ENCODE assay signal across 35 cellular contexts in genomic region chr2:189536830-189537229, GRCh38.
"Had no signal": no experiment of that assay in that cellular context is flagged by ENCODE, and none has a peak within 500 bp of the region (broad histone marks: within the 10 kb centered on the region; RNA-seq: fewer than 3 reads in every experiment).

No MANE protein-coding gene starts in this region.

- H3K27me3 Mint-ChIP-seq: activated CD4-positive, alpha-beta memory T cell treated with anti-CD3 and anti-CD28 coated beads for 36 hours had no signal

- H3K4me3 Mint-ChIP-seq: activated CD4-positive, alpha-beta memory T cell treated with anti-CD3 and anti-CD28 coated beads for 36 hours; activated CD4-positive, alpha-beta T cell treated with anti-CD3 and anti-CD28 coated beads for 36 hours; activated CD4-positive, alpha-beta T cell treated with anti-CD3 and anti-CD28 coated beads, Interleukin-2, amount 10 ng/mL, durations not matched to agents 24 days and 14 days; activated CD8-positive, alpha-beta T cell treated with anti-CD3 and anti-CD28 coated beads for 36 hours; activated naive CD4-positive, alpha-beta T cell treated with anti-CD3 and anti-CD28 coated beads for 36 hours; activated naive CD8-positive, alpha-beta T cell treated with anti-CD3 and anti-CD28 coated beads for 36 hours; activated T-cell treated with anti-CD3 and anti-CD28 coated beads, Interleukin-2, amount 50 U/mL, for 4 hours; activated T-cell treated with anti-CD3 and anti-CD28 coated beads, Interleukin-2, amount 50 U/mL, for 72 hours; activated T-helper 1 cell treated with anti-CD3 and anti-CD28 coated beads, Interleukin-12 subunit alpha, Interleukin-12 subunit beta, Interleukin-2, Interleukin-4 antibody, amounts not matched to agents 30 ng/mL and 10 ng/mL and 1 ng/mL, durations not matched to agents 14 hours and 24 hours and 36 hours; activated T-helper 17 cell treated with anti-CD3 and anti-CD28 coated beads, Interleukin-2, amount 50 U/mL, for 72 hours; T-helper 1 cell treated with Interleukin-12 subunit alpha and Interleukin-12 subunit beta and Interleukin-4 antibody, amounts not matched to agents 30 μg/mL and 1 μg/mL, for 36 hours; T-helper 2 cell treated with Interferon-gamma antibody and Interleukin-4, amounts not matched to agents 5 μg/mL and 100 μg/mL, for 36 hours; WTC11 had no signal

- DNase-seq: activated CD4-positive, alpha-beta memory T cell treated with anti-CD3 and anti-CD28 coated beads for 36 hours; activated CD4-positive, alpha-beta T cell treated with anti-CD3 and anti-CD28 coated beads for 1 hour; activated CD4-positive, alpha-beta T cell treated with anti-CD3 and anti-CD28 coated beads for 36 hours; activated CD4-positive, alpha-beta T cell treated with anti-CD3 and anti-CD28 coated beads, Interleukin-2, amount 10 ng/mL, durations not matched to agents 24 days and 14 days; activated CD4-positive, alpha-beta T cell treated with anti-CD3 and anti-CD28 coated beads, Interleukin-2, amount 50 U/mL, for 1 hour; activated CD4-positive, alpha-beta T cell treated with anti-CD3 and anti-CD28 coated beads, Interleukin-2, amount 50 U/mL, for 4 hours; activated CD4-positive, CD25-positive, alpha-beta regulatory T cell; activated CD8-positive, alpha-beta memory T cell treated with anti-CD3 and anti-CD28 coated beads, Interleukin-2, amount 50 U/mL, for 4 hours; activated CD8-positive, alpha-beta T cell treated with anti-CD3 and anti-CD28 coated beads for 36 hours; activated effector memory CD4-positive, alpha-beta T cell treated with anti-CD3 and anti-CD28 coated beads, Interleukin-2, amount 50 U/mL, for 16 hours; activated gamma-delta T cell treated with Interleukin-2 at 50 U/mL for 16 hours; activated naive CD4-positive, alpha-beta T cell; activated naive CD4-positive, alpha-beta T cell treated with anti-CD3 and anti-CD28 coated beads for 36 hours; activated naive CD4-positive, alpha-beta T cell treated with anti-CD3 and anti-CD28 coated beads, Interleukin-2, amount 50 U/mL, for 16 hours; activated naive CD8-positive, alpha-beta T cell treated with anti-CD3 and anti-CD28 coated beads for 36 hours; activated T-cell treated with anti-CD3 and anti-CD28 coated beads for 4 hours; activated T-cell treated with anti-CD3 and anti-CD28 coated beads, Interleukin-2, amount 50 U/mL, for 1 hour; activated T-cell treated with anti-CD3 and anti-CD28 coated beads, Interleukin-2, amount 50 U/mL, for 4 hours; activated T-cell treated with anti-CD3 and anti-CD28 coated beads, Interleukin-2, amount 50 U/mL, for 72 hours; adrenal gland; amniotic stem cell; aorta; body of pancreas; brain microvascular endothelial cell; central memory CD4-positive, alpha-beta T cell; T-helper 1 cell; T-helper 2 cell; T-helper 9 cell; WERI-Rb-1 had no signal

- H3K36me3 Mint-ChIP-seq: activated CD4-positive, alpha-beta memory T cell treated with anti-CD3 and anti-CD28 coated beads for 36 hours; activated naive CD4-positive, alpha-beta T cell treated with anti-CD3 and anti-CD28 coated beads, Interleukin-2, amount 50 U/mL, for 72 hours; activated naive CD8-positive, alpha-beta T cell treated with anti-CD3 and anti-CD28 coated beads for 36 hours; WTC11 had no signal

- H3K4me1 Mint-ChIP-seq: activated CD4-positive, alpha-beta T cell treated with anti-CD3 and anti-CD28 coated beads for 36 hours; activated CD4-positive, alpha-beta T cell treated with anti-CD3 and anti-CD28 coated beads, Interleukin-2, amount 10 ng/mL, durations not matched to agents 24 days and 14 days; activated naive CD8-positive, alpha-beta T cell treated with anti-CD3 and anti-CD28 coated beads for 36 hours; activated T-helper 17 cell treated with anti-CD3 and anti-CD28 coated beads, Interleukin-2, amount 50 U/mL, for 72 hours; WTC11 had no signal

- H3K27ac Mint-ChIP-seq: activated CD4-positive, alpha-beta memory T cell treated with anti-CD3 and anti-CD28 coated beads for 36 hours; activated CD4-positive, alpha-beta T cell treated with anti-CD3 and anti-CD28 coated beads for 36 hours; activated CD4-positive, alpha-beta T cell treated with anti-CD3 and anti-CD28 coated beads, Interleukin-2, amount 10 ng/mL, durations not matched to agents 24 days and 14 days; activated CD8-positive, alpha-beta T cell treated with anti-CD3 and anti-CD28 coated beads for 36 hours; activated naive CD4-positive, alpha-beta T cell treated with anti-CD3 and anti-CD28 coated beads for 36 hours; activated naive CD4-positive, alpha-beta T cell treated with anti-CD3 and anti-CD28 coated beads, Interleukin-2, amount 50 U/mL, for 72 hours; activated naive CD8-positive, alpha-beta T cell treated with anti-CD3 and anti-CD28 coated beads for 36 hours; activated T-cell treated with anti-CD3 and anti-CD28 coated beads, Interleukin-2, amount 50 U/mL, for 72 hours; activated T-helper 1 cell treated with anti-CD3 and anti-CD28 coated beads, Interleukin-12 subunit alpha, Interleukin-12 subunit beta, Interleukin-2, Interleukin-4 antibody, amounts not matched to agents 30 ng/mL and 10 ng/mL and 1 ng/mL, durations not matched to agents 14 hours and 24 hours and 36 hours; activated T-helper 17 cell treated with anti-CD3 and anti-CD28 coated beads, Interleukin-2, amount 50 U/mL, for 72 hours; T-helper 1 cell treated with Interleukin-12 subunit alpha and Interleukin-12 subunit beta and Interleukin-4 antibody, amounts not matched to agents 30 μg/mL and 1 μg/mL, for 36 hours; T-helper 2 cell treated with Interferon-gamma antibody and Interleukin-4, amounts not matched to agents 5 μg/mL and 100 μg/mL, for 36 hours; WTC11 had no signal

- H3K9me3 Mint-ChIP-seq: activated CD4-positive, alpha-beta memory T cell treated with anti-CD3 and anti-CD28 coated beads for 36 hours; activated CD4-positive, alpha-beta T cell treated with anti-CD3 and anti-CD28 coated beads, Interleukin-2, amount 10 ng/mL, durations not matched to agents 24 days and 14 days; activated CD8-positive, alpha-beta T cell treated with anti-CD3 and anti-CD28 coated beads for 36 hours; activated naive CD4-positive, alpha-beta T cell treated with anti-CD3 and anti-CD28 coated beads for 36 hours; activated naive CD8-positive, alpha-beta T cell treated with anti-CD3 and anti-CD28 coated beads for 36 hours; activated T-cell treated with anti-CD3 and anti-CD28 coated beads, Interleukin-2, amount 50 U/mL, for 4 hours; activated T-helper 1 cell treated with anti-CD3 and anti-CD28 coated beads, Interleukin-12 subunit alpha, Interleukin-12 subunit beta, Interleukin-2, Interleukin-4 antibody, amounts not matched to agents 30 ng/mL and 10 ng/mL and 1 ng/mL, durations not matched to agents 14 hours and 24 hours and 36 hours; activated T-helper 17 cell treated with anti-CD3 and anti-CD28 coated beads, Interleukin-2, amount 50 U/mL, for 72 hours; T-helper 1 cell treated with Interleukin-12 subunit alpha and Interleukin-12 subunit beta and Interleukin-4 antibody, amounts not matched to agents 30 μg/mL and 1 μg/mL, for 36 hours; T-helper 2 cell treated with Interferon-gamma antibody and Interleukin-4, amounts not matched to agents 5 μg/mL and 100 μg/mL, for 36 hours; WTC11 had no signal
